Comparison of ENCODE assay signal across 21 cellular contexts in the genomic region with DNA sequence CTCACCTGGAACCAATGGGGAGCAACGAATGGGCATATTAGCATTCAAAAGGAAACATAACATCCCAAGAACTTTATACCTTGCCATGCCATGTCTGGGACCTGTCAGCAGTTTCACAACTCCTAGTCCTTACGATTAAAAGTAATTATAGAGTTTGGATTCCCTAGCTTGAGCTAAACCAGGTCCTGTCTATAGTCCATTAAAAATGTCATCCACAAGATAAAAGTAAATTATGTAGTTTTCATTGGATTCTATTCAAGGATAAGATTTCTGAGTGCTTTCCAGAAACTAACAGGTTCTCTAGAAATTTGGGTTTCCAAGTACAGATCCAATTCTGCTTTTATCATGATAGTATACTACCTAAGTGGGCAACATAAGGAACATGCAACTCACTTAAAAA.
"Had no signal": no experiment of that assay in that cellular context is flagged by ENCODE, and none has a peak within 500 bp of the region (broad histone marks: within the 10 kb centered on the region; RNA-seq: fewer than 3 reads in every experiment).

No MANE protein-coding gene starts in this region.

- DNase-seq: Karpas-422, KG1, MG63, NCI-H1092, NCI-H1105 treated with DMSO at 0.1 percent for 48 hours, NCI-H1417 treated with DMSO at 0.1 percent for 48 hours, NCI-H187, NCI-H2029, NCI-H2081 treated with DMSO at 0.1 percent for 48 hours, NCI-H2171, NCI-H226, NCI-H446, NCI-H510A, NCI-H524 treated with DMSO at 0.1 percent for 48 hours, NCI-H69, NCI-H774, Right ventricle myocardium superior, RPMI8226, SIG-M5 had no signal

- FAIRE-seq: RCC 7860 had no signal

- H3K9me3 ChIP-seq: MG63, SJSA1 had no signal

- H3K4me3 ChIP-seq: MG63, SJSA1 had no signal

- H3K27me3 ChIP-seq: MG63, SJSA1 had no signal

- H3K36me3 ChIP-seq: MG63, SJSA1 had no signal
